ENCODE assay signal across 27 cellular contexts in the genomic region with DNA sequence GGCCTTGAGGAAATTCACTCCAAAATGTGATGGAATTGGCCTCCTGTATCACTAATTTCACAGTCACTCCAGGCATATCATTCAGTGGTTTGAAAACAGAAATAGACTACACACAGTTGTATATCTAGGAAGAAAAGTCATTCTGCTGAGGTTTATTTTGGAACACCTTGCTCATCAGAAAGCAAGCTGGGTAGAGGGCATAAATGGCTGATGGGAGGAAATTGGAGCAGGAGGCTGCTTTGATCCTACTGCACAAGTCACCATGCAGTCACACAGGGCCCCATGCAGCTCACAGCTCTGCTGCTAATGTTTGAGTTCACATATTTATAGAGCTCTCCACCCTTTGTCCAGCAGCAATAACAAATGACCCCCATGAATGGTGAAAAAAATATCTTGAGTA.
"Had no signal": no experiment of that assay in that cellular context is flagged by ENCODE, and none has a peak within 500 bp of the region (broad histone marks: within the 10 kb centered on the region; RNA-seq: fewer than 3 reads in every experiment).

No MANE protein-coding gene starts in this region.

- H3K4me3 Mint-ChIP-seq: activated B cell treated with CpG ODN at 0.5 μM for 24 hours; activated CD4-positive, alpha-beta memory T cell treated with anti-CD3 and anti-CD28 coated beads for 36 hours; activated CD4-positive, alpha-beta T cell treated with anti-CD3 and anti-CD28 coated beads, Interleukin-2, amount 10 ng/mL, durations not matched to agents 7 days and 5 days; activated naive CD4-positive, alpha-beta T cell treated with anti-CD3 and anti-CD28 coated beads, Interleukin-2, amount 10 ng/mL, durations not matched to agents 7 days and 5 days; activated naive CD8-positive, alpha-beta T cell treated with anti-CD3 and anti-CD28 coated beads, Interleukin-2, amount 10 ng/mL, durations not matched to agents 7 days and 5 days; brain; central memory CD8-positive, alpha-beta T cell; T-helper 17 cell had no signal

- H3K4me1 Mint-ChIP-seq: activated B cell treated with CpG ODN at 0.5 μM for 24 hours, brain had no signal

- DNase-seq: activated B cell treated with CpG ODN at 0.5 μM for 24 hours; activated CD4-positive, alpha-beta memory T cell treated with anti-CD3 and anti-CD28 coated beads for 36 hours; activated CD4-positive, alpha-beta T cell treated with anti-CD3 and anti-CD28 coated beads, Interleukin-2, amount 10 ng/mL, durations not matched to agents 7 days and 5 days; activated CD8-positive, alpha-beta memory T cell treated with anti-CD3 and anti-CD28 coated beads for 24 hours; activated gamma-delta T cell treated with Interleukin-2 at 50 U/mL for 16 hours; activated naive CD4-positive, alpha-beta T cell treated with anti-CD3 and anti-CD28 coated beads, Interleukin-2, amount 10 ng/mL, durations not matched to agents 7 days and 5 days; activated naive CD8-positive, alpha-beta T cell treated with anti-CD3 and anti-CD28 coated beads, Interleukin-2, amount 10 ng/mL, durations not matched to agents 7 days and 5 days; activated T-cell treated with anti-CD3 and anti-CD28 coated beads, Interleukin-2, amount 50 U/mL, for 48 hours; aorta; KG1; MG63; MV-4-11; NCI-H1105; NCI-H1436; NCI-H1694 treated with DMSO at 0.1 percent for 48 hours; NCI-H2029 treated with DMSO at 0.1 percent for 48 hours; NCI-H345; NCI-H510A; NCI-H526 treated with DMSO at 0.1 percent for 48 hours; NK-92 treated with Interleukin-12 subunit alpha and Interleukin-12 subunit beta, amount 100 ng/mL, for 24 hours; Peyer's patch; SHP77; T-helper 17 cell; T-helper 9 cell had no signal

- H3K27ac Mint-ChIP-seq: activated B cell treated with CpG ODN at 0.5 μM for 24 hours; activated CD4-positive, alpha-beta memory T cell treated with anti-CD3 and anti-CD28 coated beads for 36 hours; activated CD4-positive, alpha-beta T cell treated with anti-CD3 and anti-CD28 coated beads, Interleukin-2, amount 10 ng/mL, durations not matched to agents 7 days and 5 days; activated naive CD4-positive, alpha-beta T cell treated with anti-CD3 and anti-CD28 coated beads, Interleukin-2, amount 10 ng/mL, durations not matched to agents 7 days and 5 days; activated naive CD8-positive, alpha-beta T cell treated with anti-CD3 and anti-CD28 coated beads, Interleukin-2, amount 10 ng/mL, durations not matched to agents 7 days and 5 days; activated T-helper 2 cell treated with anti-CD3 and anti-CD28 coated beads, Interferon-gamma antibody, Interleukin-2, Interleukin-4, amounts not matched to agents 10 μg/mL and 5 μg/mL and 100 μg/mL, durations not matched to agents 14 hours and 24 hours and 36 hours; brain; T-helper 17 cell had no signal

- H3K4me3 ChIP-seq: MG63, Peyer's patch had no signal

- H3K27me3 ChIP-seq: MG63, Peyer's patch had no signal

- ATAC-seq: T-helper 17 cell had no signal

- H3K4me1 ChIP-seq: Peyer's patch had no signal

- H3K27ac ChIP-seq: Peyer's patch had no signal

- H3K36me3 ChIP-seq: MG63, Peyer's patch had no signal

- H3K36me3 Mint-ChIP-seq: activated naive CD4-positive, alpha-beta T cell treated with anti-CD3 and anti-CD28 coated beads, Interleukin-2, amount 10 ng/mL, durations not matched to agents 7 days and 5 days; brain had no signal
